Comparison of ENCODE assay signal across 1 cellular context in the genomic region with DNA sequence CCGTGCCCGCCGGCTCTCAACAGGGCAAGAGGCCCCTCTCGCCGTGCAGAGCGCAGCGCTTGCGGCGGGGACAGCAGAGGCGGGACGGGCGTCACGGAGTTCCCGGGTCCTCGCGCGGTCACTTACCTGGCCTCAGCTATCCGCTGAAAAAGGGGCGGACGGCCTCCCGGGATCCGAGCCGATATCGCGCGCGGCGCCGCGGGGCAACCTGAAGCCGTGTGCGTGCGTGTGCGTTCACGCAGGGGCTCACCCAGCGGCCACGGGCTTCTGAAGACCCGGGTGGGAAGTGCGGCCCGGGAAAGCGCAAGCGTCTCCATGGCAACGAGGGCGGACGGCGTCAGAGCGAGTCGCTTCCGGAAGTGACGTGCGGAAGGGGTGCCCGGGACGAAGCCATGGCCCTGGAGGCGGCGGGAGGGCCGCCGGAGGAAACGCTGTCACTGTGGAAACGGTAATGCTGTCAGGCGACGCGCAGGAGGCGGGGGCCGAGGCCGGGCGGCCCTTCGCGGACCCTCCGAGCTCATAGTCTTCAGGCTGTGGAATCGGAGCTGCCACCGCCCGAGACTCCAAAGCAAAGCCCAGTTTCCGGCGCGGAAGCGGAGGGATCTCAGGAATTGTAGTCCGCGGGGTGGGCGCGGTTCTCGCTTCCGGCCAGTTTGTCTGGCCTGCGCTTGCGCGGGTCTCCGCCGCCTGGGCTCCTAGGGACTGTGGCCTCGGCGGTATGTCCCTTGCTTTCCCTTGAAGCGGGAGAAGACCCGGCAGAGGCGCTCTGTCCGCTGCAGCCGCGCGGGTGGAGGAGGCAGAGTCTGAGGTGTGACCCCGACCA.
TF ChIP-seq lines count a peak whose summit lies in the region.

TSS of gene ENDOV (plus strand) at position 365 of the 823 bp plus-strand sequence. CDS start at position 393, 28 bp downstream.

TF ChIP-seq in GM12878, 131 proteins besides CTCF, POLR2A, EP300 and RAD21 (continued from another document and continues in another):
- TF ChIP-seq, protein P1, sequence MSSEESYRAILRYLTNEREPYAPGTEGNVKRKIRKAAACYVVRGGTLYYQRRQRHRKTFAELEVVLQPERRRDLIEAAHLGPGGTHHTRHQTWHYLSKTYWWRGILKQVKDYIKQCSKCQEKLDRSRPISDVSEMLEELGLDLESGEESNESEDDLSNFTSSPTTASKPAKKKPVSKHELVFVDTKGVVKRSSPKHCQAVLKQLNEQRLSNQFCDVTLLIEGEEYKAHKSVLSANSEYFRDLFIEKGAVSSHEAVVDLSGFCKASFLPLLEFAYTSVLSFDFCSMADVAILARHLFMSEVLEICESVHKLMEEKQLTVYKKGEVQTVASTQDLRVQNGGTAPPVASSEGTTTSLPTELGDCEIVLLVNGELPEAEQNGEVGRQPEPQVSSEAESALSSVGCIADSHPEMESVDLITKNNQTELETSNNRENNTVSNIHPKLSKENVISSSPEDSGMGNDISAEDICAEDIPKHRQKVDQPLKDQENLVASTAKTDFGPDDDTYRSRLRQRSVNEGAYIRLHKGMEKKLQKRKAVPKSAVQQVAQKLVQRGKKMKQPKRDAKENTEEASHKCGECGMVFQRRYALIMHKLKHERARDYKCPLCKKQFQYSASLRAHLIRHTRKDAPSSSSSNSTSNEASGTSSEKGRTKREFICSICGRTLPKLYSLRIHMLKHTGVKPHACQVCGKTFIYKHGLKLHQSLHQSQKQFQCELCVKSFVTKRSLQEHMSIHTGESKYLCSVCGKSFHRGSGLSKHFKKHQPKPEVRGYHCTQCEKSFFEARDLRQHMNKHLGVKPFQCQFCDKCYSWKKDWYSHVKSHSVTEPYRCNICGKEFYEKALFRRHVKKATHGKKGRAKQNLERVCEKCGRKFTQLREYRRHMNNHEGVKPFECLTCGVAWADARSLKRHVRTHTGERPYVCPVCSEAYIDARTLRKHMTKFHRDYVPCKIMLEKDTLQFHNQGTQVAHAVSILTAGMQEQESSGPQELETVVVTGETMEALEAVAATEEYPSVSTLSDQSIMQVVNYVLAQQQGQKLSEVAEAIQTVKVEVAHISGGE (CRISPR knock-in tag; IDR thresholded peaks at IDR 0.05), result peak; percentile 62; the same call in 1 of the 2 replicates
- no peak for TF ChIP-seq MYB (IDR thresholded peaks at IDR 0.05; ENCODE audit: borderline replicate concordance, low read depth, low read length)
- no peak for TF ChIP-seq FOS (IDR thresholded peaks at IDR 0.05; ENCODE audit: borderline replicate concordance, extremely low read depth, insufficient read length)
- TF ChIP-seq, protein P2, sequence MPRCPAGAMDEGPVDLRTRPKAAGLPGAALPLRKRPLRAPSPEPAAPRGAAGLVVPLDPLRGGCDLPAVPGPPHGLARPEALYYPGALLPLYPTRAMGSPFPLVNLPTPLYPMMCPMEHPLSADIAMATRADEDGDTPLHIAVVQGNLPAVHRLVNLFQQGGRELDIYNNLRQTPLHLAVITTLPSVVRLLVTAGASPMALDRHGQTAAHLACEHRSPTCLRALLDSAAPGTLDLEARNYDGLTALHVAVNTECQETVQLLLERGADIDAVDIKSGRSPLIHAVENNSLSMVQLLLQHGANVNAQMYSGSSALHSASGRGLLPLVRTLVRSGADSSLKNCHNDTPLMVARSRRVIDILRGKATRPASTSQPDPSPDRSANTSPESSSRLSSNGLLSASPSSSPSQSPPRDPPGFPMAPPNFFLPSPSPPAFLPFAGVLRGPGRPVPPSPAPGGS (IDR thresholded peaks at IDR 0.05; ENCODE audit: borderline replicate concordance, insufficient read depth, low read depth, low read length, poor library complexity, severe bottlenecking), result no peak
- TF ChIP-seq ZBTB33 (IDR thresholded peaks at IDR 0.05), result no peak
- TF ChIP-seq, protein P3, sequence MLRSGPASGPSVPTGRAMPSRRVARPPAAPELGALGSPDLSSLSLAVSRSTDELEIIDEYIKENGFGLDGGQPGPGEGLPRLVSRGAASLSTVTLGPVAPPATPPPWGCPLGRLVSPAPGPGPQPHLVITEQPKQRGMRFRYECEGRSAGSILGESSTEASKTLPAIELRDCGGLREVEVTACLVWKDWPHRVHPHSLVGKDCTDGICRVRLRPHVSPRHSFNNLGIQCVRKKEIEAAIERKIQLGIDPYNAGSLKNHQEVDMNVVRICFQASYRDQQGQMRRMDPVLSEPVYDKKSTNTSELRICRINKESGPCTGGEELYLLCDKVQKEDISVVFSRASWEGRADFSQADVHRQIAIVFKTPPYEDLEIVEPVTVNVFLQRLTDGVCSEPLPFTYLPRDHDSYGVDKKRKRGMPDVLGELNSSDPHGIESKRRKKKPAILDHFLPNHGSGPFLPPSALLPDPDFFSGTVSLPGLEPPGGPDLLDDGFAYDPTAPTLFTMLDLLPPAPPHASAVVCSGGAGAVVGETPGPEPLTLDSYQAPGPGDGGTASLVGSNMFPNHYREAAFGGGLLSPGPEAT (IDR thresholded peaks at IDR 0.05; ENCODE audit: low read depth), result peak; percentile 90
- no peak for TF ChIP-seq MYC (IDR thresholded peaks at IDR 0.05; ENCODE audit: insufficient read depth, insufficient read length, insufficient replicate concordance, low read length, severe bottlenecking)
- 0 out of 2 replicates have a peak, but pooled peaks have one; percentile 48 for TF ChIP-seq FOXK2 (IDR thresholded peaks at IDR 0.05)
- no peak for TF ChIP-seq NR2C2 (IDR thresholded peaks at IDR 0.05; ENCODE audit: borderline replicate concordance, control insufficient read depth, insufficient read length, low read depth)
- peak; percentile 98 for TF ChIP-seq CREM (IDR thresholded peaks at IDR 0.05; ENCODE audit: low read depth)
- peak in 1 of 2 experiments; percentile 77; a peak in 2 of 4 replicates for TF ChIP-seq BHLHE40 (IDR thresholded peaks at IDR 0.05; ENCODE audit: borderline replicate concordance in 1 of 2, low read depth in 2 of 2, low read length in 1 of 2)
- TF ChIP-seq NKRF (conservative IDR thresholded peaks at IDR 0.05), result peak; percentile 98
- TF ChIP-seq IRF3 (IDR thresholded peaks at IDR 0.05), result no peak
- TF ChIP-seq TCF12 (IDR thresholded peaks at IDR 0.05; ENCODE audit: low read depth, low read length), result no peak
- TF ChIP-seq IKZF2 (IDR thresholded peaks at IDR 0.05), result peak; percentile 71 to 76; a peak in 3 of 4 replicates
- peak; percentile 29; the same call in 1 of the 2 replicates for TF ChIP-seq EED (IDR thresholded peaks at IDR 0.05; ENCODE audit: low read depth)
- no peak for TF ChIP-seq KAT2A (conservative IDR thresholded peaks at IDR 0.05; ENCODE audit: control insufficient read depth, low read depth, low read length)
- TF ChIP-seq BRCA1 (IDR thresholded peaks at IDR 0.05; ENCODE audit: low read depth, low read length), result no peak
- TF ChIP-seq TCF3 (IDR thresholded peaks at IDR 0.05; ENCODE audit: borderline replicate concordance, insufficient read depth, low read depth, low read length), result no peak
- no peak for TF ChIP-seq SMARCA5 (IDR thresholded peaks at IDR 0.05)
- TF ChIP-seq, protein P4, sequence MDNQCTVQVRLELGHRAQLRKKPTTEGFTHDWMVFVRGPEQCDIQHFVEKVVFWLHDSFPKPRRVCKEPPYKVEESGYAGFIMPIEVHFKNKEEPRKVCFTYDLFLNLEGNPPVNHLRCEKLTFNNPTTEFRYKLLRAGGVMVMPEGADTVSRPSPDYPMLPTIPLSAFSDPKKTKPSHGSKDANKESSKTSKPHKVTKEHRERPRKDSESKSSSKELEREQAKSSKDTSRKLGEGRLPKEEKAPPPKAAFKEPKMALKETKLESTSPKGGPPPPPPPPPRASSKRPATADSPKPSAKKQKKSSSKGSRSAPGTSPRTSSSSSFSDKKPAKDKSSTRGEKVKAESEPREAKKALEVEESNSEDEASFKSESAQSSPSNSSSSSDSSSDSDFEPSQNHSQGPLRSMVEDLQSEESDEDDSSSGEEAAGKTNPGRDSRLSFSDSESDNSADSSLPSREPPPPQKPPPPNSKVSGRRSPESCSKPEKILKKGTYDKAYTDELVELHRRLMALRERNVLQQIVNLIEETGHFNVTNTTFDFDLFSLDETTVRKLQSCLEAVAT (IDR thresholded peaks at IDR 0.05), result peak; percentile 80; the same call in 1 of the 2 replicates
- 0 out of 2 replicates have a peak, but pooled peaks have one; percentile 31 for TF ChIP-seq CBFB (IDR thresholded peaks at IDR 0.05; ENCODE audit: low read depth)
- TF ChIP-seq IRF4 (IDR thresholded peaks at IDR 0.05; ENCODE audit: low read depth, low read length), result no peak
- TF ChIP-seq, protein P5, sequence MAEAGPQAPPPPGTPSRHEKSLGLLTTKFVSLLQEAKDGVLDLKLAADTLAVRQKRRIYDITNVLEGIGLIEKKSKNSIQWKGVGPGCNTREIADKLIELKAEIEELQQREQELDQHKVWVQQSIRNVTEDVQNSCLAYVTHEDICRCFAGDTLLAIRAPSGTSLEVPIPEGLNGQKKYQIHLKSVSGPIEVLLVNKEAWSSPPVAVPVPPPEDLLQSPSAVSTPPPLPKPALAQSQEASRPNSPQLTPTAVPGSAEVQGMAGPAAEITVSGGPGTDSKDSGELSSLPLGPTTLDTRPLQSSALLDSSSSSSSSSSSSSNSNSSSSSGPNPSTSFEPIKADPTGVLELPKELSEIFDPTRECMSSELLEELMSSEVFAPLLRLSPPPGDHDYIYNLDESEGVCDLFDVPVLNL (IDR thresholded peaks at IDR 0.05; ENCODE audit: low read depth, low read length), result no peak
- no peak for TF ChIP-seq SMC3 (IDR thresholded peaks at IDR 0.05; ENCODE audit: borderline replicate concordance, low read length)
- no peak; the same call in 1 of the 2 replicates for TF ChIP-seq NR2F1 (conservative IDR thresholded peaks at IDR 0.05)
- no peak for TF ChIP-seq CHD4 (IDR thresholded peaks at IDR 0.05)
- no peak for TF ChIP-seq TAF1 (IDR thresholded peaks at IDR 0.05; ENCODE audit: borderline replicate concordance, low read depth, low read length)
- TF ChIP-seq SP1 (IDR thresholded peaks at IDR 0.05; ENCODE audit: low read depth, low read length), result no peak
- no peak for TF ChIP-seq ZNF217 (IDR thresholded peaks at IDR 0.05)
- TF ChIP-seq ZNF622 (IDR thresholded peaks at IDR 0.05), result no peak
- TF ChIP-seq KDM1A (IDR thresholded peaks at IDR 0.05; ENCODE audit: borderline replicate concordance), result no peak
- no peak for TF ChIP-seq ZSCAN29 (IDR thresholded peaks at IDR 0.05)
- TF ChIP-seq ATF3 (IDR thresholded peaks at IDR 0.05; ENCODE audit: borderline replicate concordance, extremely low read depth, low read depth, low read length), result no peak
- TF ChIP-seq ZNF24 (IDR thresholded peaks at IDR 0.05), result no peak
- TF ChIP-seq GABPA (IDR thresholded peaks at IDR 0.05; ENCODE audit: low read depth), result peak; percentile 92
- no peak for TF ChIP-seq CEBPB (IDR thresholded peaks at IDR 0.05; ENCODE audit: borderline replicate concordance in 1 of 2, low read depth in 2 of 2, low read length in 2 of 2)
- no peak for TF ChIP-seq JUND (IDR thresholded peaks at IDR 0.05; ENCODE audit: low read depth, low read length)
